ENCODE assay signal across 10 cellular contexts in the genomic region with DNA sequence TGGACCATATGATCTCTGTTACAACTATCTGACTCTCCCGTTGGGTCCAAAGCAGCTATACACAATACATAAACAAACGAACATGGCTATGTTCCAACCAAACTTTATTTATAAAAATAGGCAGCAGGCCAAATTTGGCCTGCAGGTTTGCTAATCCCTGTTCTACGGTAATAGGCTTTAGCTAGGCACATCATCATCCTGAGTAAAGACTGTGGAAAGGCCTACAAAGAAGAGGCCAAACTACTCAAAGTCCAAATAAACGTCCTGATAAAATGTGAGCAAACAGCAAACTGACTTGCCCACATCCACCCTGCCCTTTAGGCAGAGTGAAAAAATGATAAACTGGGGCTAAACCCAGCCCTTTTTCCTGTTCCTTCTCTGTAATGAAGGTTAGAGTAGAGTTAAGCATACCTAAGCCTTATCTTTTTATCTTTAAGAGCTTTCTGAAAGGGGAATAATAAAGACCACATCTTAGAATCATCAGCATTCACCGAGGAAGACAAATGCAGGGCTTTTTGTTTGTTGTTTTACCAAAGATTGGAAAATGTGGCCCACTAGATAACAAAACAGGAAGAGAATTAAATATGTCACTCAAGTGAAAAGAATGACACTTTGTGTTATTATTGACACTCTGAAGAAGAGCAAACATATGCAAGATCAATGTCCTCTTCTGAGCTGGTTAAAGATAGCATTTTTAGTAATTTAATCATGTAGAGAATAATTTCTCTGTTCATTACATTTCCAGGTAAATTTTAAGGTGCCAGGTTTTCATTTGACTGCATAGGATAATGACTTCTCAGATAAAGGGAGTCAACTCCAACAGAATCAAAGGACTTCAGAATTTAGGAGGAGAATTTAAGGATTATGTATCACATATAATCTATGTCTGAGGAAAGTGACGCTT.
A peak's percentile ranks its signal among the peaks of the same experiment; 100 is the strongest.
DNase-seq lines count a peak whose midpoint lies in the region; ATAC-seq and TF ChIP-seq lines count a peak whose summit lies in the region.
"Had no signal": no experiment of that assay in that cellular context is flagged by ENCODE, and none has a peak within 500 bp of the region (broad histone marks: within the 10 kb centered on the region; RNA-seq: fewer than 3 reads in every experiment).

No MANE protein-coding gene starts in this region.

- no peaks in the 10 kb centered on the region for H3K9me3 ChIP-seq in upper lobe of right lung

- no peaks in the 10 kb centered on the region for H3K9me3 Mint-ChIP-seq in activated naive CD4-positive, alpha-beta T cell treated with anti-CD3 and anti-CD28 coated beads, Interleukin-2, amount 10 ng/mL, durations not matched to agents 7 days and 5 days
- no peaks in the 10 kb centered on the region for H3K9me3 Mint-ChIP-seq in activated CD4-positive, alpha-beta memory T cell treated with anti-CD3 and anti-CD28 coated beads, Interleukin-2, amount 10 ng/mL, durations not matched to agents 7 days and 5 days
- no peaks in the 10 kb centered on the region for H3K9me3 Mint-ChIP-seq in immature natural killer cell

- ATAC-seq in upper lobe of right lung, result no peak

- H3K27me3 ChIP-seq in upper lobe of right lung, result no peaks in the 10 kb centered on the region

- intact Hi-C loops in upper lobe of right lung (cut with DNase I), result no loop called here

- POLR2A ChIA-PET in activated CD4-positive, alpha-beta memory T cell treated with anti-CD3 and anti-CD28 coated beads, Interleukin-2, amount 10 ng/mL, durations not matched to agents 7 days and 5 days (lab: Charles Lee), result interaction anchor here (1.3 to 2.7 kb wide), 2 partner anchors 10 to 11 kb away, joined by 3 to 9 read pairs; no protein-coding TSS in a partner anchor

- H3K36me3 Mint-ChIP-seq in activated naive CD4-positive, alpha-beta T cell treated with anti-CD3 and anti-CD28 coated beads, Interleukin-2, amount 10 ng/mL, durations not matched to agents 7 days and 5 days, result peaks cover 46% of the 10 kb centered on the region
- peaks cover 33% of the 10 kb centered on the region for H3K36me3 Mint-ChIP-seq in activated CD4-positive, alpha-beta memory T cell treated with anti-CD3 and anti-CD28 coated beads, Interleukin-2, amount 10 ng/mL, durations not matched to agents 7 days and 5 days (ENCODE audit: low read depth)
- H3K36me3 Mint-ChIP-seq in immature natural killer cell, result peaks cover 0 to 19% (median 6%) of the 10 kb centered on the region in 3 donors

- peaks cover 9% of the 10 kb centered on the region for H3K36me3 ChIP-seq in upper lobe of right lung

- H3K4me1 ChIP-seq in upper lobe of right lung, result peaks cover 20% of the 10 kb centered on the region

- H3K4me1 Mint-ChIP-seq in activated naive CD4-positive, alpha-beta T cell treated with anti-CD3 and anti-CD28 coated beads, Interleukin-2, amount 10 ng/mL, durations not matched to agents 7 days and 5 days, result peaks cover 21% of the 10 kb centered on the region
- H3K4me1 Mint-ChIP-seq in activated CD4-positive, alpha-beta memory T cell treated with anti-CD3 and anti-CD28 coated beads, Interleukin-2, amount 10 ng/mL, durations not matched to agents 7 days and 5 days, result peaks cover 29% of the 10 kb centered on the region
- peaks cover 16 to 41% of the 10 kb centered on the region in 2 donors for H3K4me1 Mint-ChIP-seq in immature natural killer cell

- CTCF ChIA-PET in activated naive CD4-positive, alpha-beta T cell treated with anti-CD3 and anti-CD28 coated beads, Interleukin-2, amount 10 ng/mL, durations not matched to agents 7 days and 5 days (lab: Charles Lee), result no interaction called here
- CTCF ChIA-PET in activated CD4-positive, alpha-beta memory T cell treated with anti-CD3 and anti-CD28 coated beads, Interleukin-2, amount 10 ng/mL, durations not matched to agents 7 days and 5 days (lab: Charles Lee), result interaction anchor here (1.4 kb wide), 1 partner anchor 45 kb away, joined by 3 read pairs; no protein-coding TSS in a partner anchor

- no peak for TF ChIP-seq CTCF in upper lobe of right lung (IDR thresholded peaks at IDR 0.05)

- H3K27ac ChIP-seq in upper lobe of right lung, result peak overlapping the region; percentile 51

- DNase-seq in activated naive CD4-positive, alpha-beta T cell treated with anti-CD3 and anti-CD28 coated beads, Interleukin-2, amount 10 ng/mL, durations not matched to agents 7 days and 5 days, result no peak
- no peak for DNase-seq in activated naive CD4-positive, alpha-beta T cell treated with anti-CD3 and anti-CD28 coated beads, Interleukin-2, amount 50 U/mL, for 16 hours
- no peak for DNase-seq in activated CD4-positive, alpha-beta memory T cell treated with anti-CD3 and anti-CD28 coated beads, Interleukin-2, amount 10 ng/mL, durations not matched to agents 7 days and 5 days
- DNase-seq in immature natural killer cell (no peak), upper lobe of right lung (no peak), DMS153 treated with DMSO at 0.1 percent for 48 hours (lab: John Stamatoyannopoulos, UW; ENCODE audit: unreplicated experiment) (no peak), NCI-H1436 treated with DMSO at 0.1 percent for 48 hours (lab: John Stamatoyannopoulos, UW) (no peak), NCI-H2196 treated with DMSO at 0.1 percent for 48 hours (lab: John Stamatoyannopoulos, UW; ENCODE audit: unreplicated experiment) (no peak)
- DNase-seq: NCI-H2029; stimulated activated CD4-positive, alpha-beta T cell treated with anti-CD3 and anti-CD28 coated beads, Interleukin-1b, Interleukin-23, amount 100 ng/mL, for 48 hours had no signal

- H3K27ac Mint-ChIP-seq in activated naive CD4-positive, alpha-beta T cell treated with anti-CD3 and anti-CD28 coated beads, Interleukin-2, amount 10 ng/mL, durations not matched to agents 7 days and 5 days, result peak overlapping the region; percentile 78
- H3K27ac Mint-ChIP-seq in activated CD4-positive, alpha-beta memory T cell treated with anti-CD3 and anti-CD28 coated beads, Interleukin-2, amount 10 ng/mL, durations not matched to agents 7 days and 5 days, result peak overlapping the region; percentile 27
- peak overlapping the region in 4 of 6 donors; percentile 9 to 68 (median 48) for H3K27ac Mint-ChIP-seq in immature natural killer cell

- H3K4me3 Mint-ChIP-seq in activated naive CD4-positive, alpha-beta T cell treated with anti-CD3 and anti-CD28 coated beads, Interleukin-2, amount 10 ng/mL, durations not matched to agents 7 days and 5 days, result no peak overlapping the region
- no peak overlapping the region for H3K4me3 Mint-ChIP-seq in activated CD4-positive, alpha-beta memory T cell treated with anti-CD3 and anti-CD28 coated beads, Interleukin-2, amount 10 ng/mL, durations not matched to agents 7 days and 5 days
- no peak overlapping the region for H3K4me3 Mint-ChIP-seq in immature natural killer cell

- H3K4me3 ChIP-seq in upper lobe of right lung, result no peak overlapping the region

- H3K27me3 Mint-ChIP-seq in activated naive CD4-positive, alpha-beta T cell treated with anti-CD3 and anti-CD28 coated beads, Interleukin-2, amount 10 ng/mL, durations not matched to agents 7 days and 5 days, result no peaks in the 10 kb centered on the region
- H3K27me3 Mint-ChIP-seq in activated CD4-positive, alpha-beta memory T cell treated with anti-CD3 and anti-CD28 coated beads, Interleukin-2, amount 10 ng/mL, durations not matched to agents 7 days and 5 days, result no peaks in the 10 kb centered on the region
- H3K27me3 Mint-ChIP-seq in immature natural killer cell (ENCODE audit: low read depth in 3 of 3), result peaks cover 0 to 5% (median 0%) of the 10 kb centered on the region in 3 donors

Comparison
In these comparisons a context has a peak if more than half of its experiments do, and no peak if none do; other contexts are left out.
1. H3K27ac Mint-ChIP-seq: peak in every context shown above with its lines; median percentile 78 in activated naive CD4-positive, alpha-beta T cell treated with anti-CD3 and anti-CD28 coated beads, Interleukin-2, amount 10 ng/mL, durations not matched to agents 7 days and 5 days; 48 in immature natural killer cell; 27 in activated CD4-positive, alpha-beta memory T cell treated with anti-CD3 and anti-CD28 coated beads, Interleukin-2, amount 10 ng/mL, durations not matched to agents 7 days and 5 days.